ENCODE assay signal across 11 cellular contexts in genomic region chr2:9547272-9547991, GRCh38. TPM values are rescaled to one million over a fixed set of nuclear protein-coding genes. Genes with fewer than 3 reads are reported as not detected.
DNase-seq lines count a peak whose midpoint lies in the region; ATAC-seq and TF ChIP-seq lines count a peak whose summit lies in the region.
"Had no signal": no experiment of that assay in that cellular context is flagged by ENCODE, and none has a peak within 500 bp of the region (broad histone marks: within the 10 kb centered on the region; RNA-seq: fewer than 3 reads in every experiment).

No MANE protein-coding gene starts in this region.

- H3K36me3 ChIP-seq in HUES48 (ENCODE audit: control insufficient read depth, insufficient read depth, low read length) (no peaks in the 10 kb centered on the region), gastrocnemius medialis (no peaks in the 10 kb centered on the region), upper lobe of right lung (peaks cover 6% of the 10 kb centered on the region)
- H3K36me3 ChIP-seq: adrenal gland had no signal

- CTCF ChIA-PET in CD4-positive, alpha-beta T cell (lab: Charles Lee): no interaction called here

- in situ Hi-C loops in gastrocnemius medialis (cut with MboI; ENCODE audit: low sequenced_read_pairs in 4 of 4): no loop called here

- no peak overlapping the region for H3K9ac ChIP-seq in HUES48 (ENCODE audit: low read depth, low read length)

- H3K4me3 ChIP-seq in HUES48 (ENCODE audit: low read depth, low read length) (no peak overlapping the region), gastrocnemius medialis (no peak overlapping the region), upper lobe of right lung (no peak overlapping the region)
- H3K4me3 ChIP-seq: adrenal gland had no signal

- H3K4me3 Mint-ChIP-seq in CD4-positive, alpha-beta T cell: peak overlapping the region; percentile 2
- peak overlapping the region in 2 of 5 experiments; percentile 12 to 16 for H3K4me3 Mint-ChIP-seq in brain
- H3K4me3 Mint-ChIP-seq in naive thymus-derived CD8-positive, alpha-beta T cell: peak overlapping the region in 5 of 10 donors; percentile 1 to 81 (median 31)

- peaks cover 16% of the 10 kb centered on the region for H3K4me1 ChIP-seq in HUES48 (ENCODE audit: control insufficient read depth, insufficient read depth, low read length)
- H3K4me1 ChIP-seq in gastrocnemius medialis: peaks cover 31 to 46% of the 10 kb centered on the region in 2 donors
- peaks cover 46% of the 10 kb centered on the region for H3K4me1 ChIP-seq in upper lobe of right lung

- H3K36me3 Mint-ChIP-seq in CD4-positive, alpha-beta T cell (ENCODE audit: low read depth): peaks cover 26% of the 10 kb centered on the region
- peaks cover 17% of the 10 kb centered on the region for H3K36me3 Mint-ChIP-seq in brain
- peaks cover 0 to 13% (median 2%) of the 10 kb centered on the region in 3 donors for H3K36me3 Mint-ChIP-seq in naive thymus-derived CD8-positive, alpha-beta T cell

- no peak for TF ChIP-seq POLR2A in gastrocnemius medialis (IDR thresholded peaks at IDR 0.05)

- intact Hi-C loops in CD4-positive, alpha-beta T cell (cut with DNase I, micrococcal nuclease): no loop called here
- intact Hi-C loops in gastrocnemius medialis (cut with DNase I; ENCODE audit: low total_unique reads): no loop called here
- intact Hi-C loops in upper lobe of right lung (cut with DNase I): no loop called here
- intact Hi-C loops in left colon (cut with DNase I, micrococcal nuclease): no loop called here

- no peaks in the 10 kb centered on the region for H3K27me3 ChIP-seq in CD4-positive, alpha-beta T cell (ENCODE audit: control insufficient read depth, insufficient read depth, low read length)
- H3K27me3 ChIP-seq in HUES48 (ENCODE audit: control insufficient read depth, insufficient read depth, low read length) (no peaks in the 10 kb centered on the region), gastrocnemius medialis (no peaks in the 10 kb centered on the region), upper lobe of right lung (no peaks in the 10 kb centered on the region)
- H3K27me3 ChIP-seq: adrenal gland, foreskin keratinocyte had no signal

- peak overlapping the region; percentile 40 for H3K27ac Mint-ChIP-seq in CD4-positive, alpha-beta T cell
- H3K27ac Mint-ChIP-seq in brain: peak overlapping the region in 4 of 5 experiments; percentile 20 to 42 (median 26)
- H3K27ac Mint-ChIP-seq in naive thymus-derived CD8-positive, alpha-beta T cell: peak overlapping the region in 7 of 10 donors; percentile 0 to 87 (median 54)

- no peak for TF ChIP-seq CTCF in CD4-positive, alpha-beta T cell (IDR thresholded peaks at IDR 0.05)
- TF ChIP-seq CTCF in brain (conservative IDR thresholded peaks at IDR 0.05) (no peak), gastrocnemius medialis (IDR thresholded peaks at IDR 0.05 in 4 of 5, conservative IDR thresholded peaks at IDR 0.05 in 1 of 5) (no peak), upper lobe of right lung (IDR thresholded peaks at IDR 0.05) (no peak)

- POLR2A ChIA-PET in CD4-positive, alpha-beta T cell (lab: Charles Lee): no interaction called here
- POLR2A ChIA-PET in naive thymus-derived CD8-positive, alpha-beta T cell (lab: Charles Lee): no interaction called here

- H3K4me1 Mint-ChIP-seq in CD4-positive, alpha-beta T cell (ENCODE audit: low read depth): peaks cover 72% of the 10 kb centered on the region
- peaks cover 65% of the 10 kb centered on the region for H3K4me1 Mint-ChIP-seq in brain
- peaks cover 28 to 81% (median 73%) of the 10 kb centered on the region in 4 donors for H3K4me1 Mint-ChIP-seq in naive thymus-derived CD8-positive, alpha-beta T cell

- no peak for DNase-seq in CD4-positive, alpha-beta T cell
- no peak for DNase-seq in naive thymus-derived CD8-positive, alpha-beta T cell
- DNase-seq in gastrocnemius medialis (no peak), upper lobe of right lung (no peak), left colon (no peak)
- DNase-seq: adrenal gland, DND-41, foreskin keratinocyte had no signal

- H3K27ac ChIP-seq in CD4-positive, alpha-beta T cell (ENCODE audit: low read depth, low read length): no peak overlapping the region
- H3K27ac ChIP-seq in HUES48 (ENCODE audit: low read depth, low read length) (peak overlapping the region; percentile 78), gastrocnemius medialis (no peak overlapping the region), upper lobe of right lung (no peak overlapping the region)
- H3K27ac ChIP-seq: adrenal gland, foreskin keratinocyte had no signal

- ATAC-seq in CD4-positive, alpha-beta T cell (ENCODE audit: poor library complexity): no peak
- no peak for ATAC-seq in naive thymus-derived CD8-positive, alpha-beta T cell
- no peak for ATAC-seq in gastrocnemius medialis
- no peak for ATAC-seq in upper lobe of right lung
- no peak for ATAC-seq in HG02798 (IDR thresholded peaks at IDR 0.05; ENCODE audit: poor library complexity, unreplicated experiment)
- ATAC-seq in left colon: no peak
- ATAC-seq: foreskin keratinocyte had no signal

- no peaks in the 10 kb centered on the region for H3K9me3 Mint-ChIP-seq in CD4-positive, alpha-beta T cell
- no peaks in the 10 kb centered on the region for H3K9me3 Mint-ChIP-seq in brain
- no peaks in the 10 kb centered on the region for H3K9me3 Mint-ChIP-seq in naive thymus-derived CD8-positive, alpha-beta T cell

- H3K9me3 ChIP-seq in CD4-positive, alpha-beta T cell (ENCODE audit: control insufficient read depth, low read length): no peaks in the 10 kb centered on the region
- H3K9me3 ChIP-seq in HUES48 (ENCODE audit: control insufficient read depth, insufficient read depth, low read length): no peaks in the 10 kb centered on the region
- H3K9me3 ChIP-seq in gastrocnemius medialis: no peaks in the 10 kb centered on the region
- no peaks in the 10 kb centered on the region for H3K9me3 ChIP-seq in upper lobe of right lung
- H3K9me3 ChIP-seq: adrenal gland had no signal

- no peaks in the 10 kb centered on the region for H3K27me3 Mint-ChIP-seq in CD4-positive, alpha-beta T cell
- no peaks in the 10 kb centered on the region for H3K27me3 Mint-ChIP-seq in brain
- no peaks in the 10 kb centered on the region for H3K27me3 Mint-ChIP-seq in naive thymus-derived CD8-positive, alpha-beta T cell

RNA-seq across cellular contexts. Expression of gene ADAM17, which starts 8.2 kb away (rescaled TPM):
- total RNA-seq in CD4-positive, alpha-beta T cell: 10 to 100 TPM; 21.4 to 21.6 TPM
- 7.2 TPM for polyA plus RNA-seq in brain (ENCODE audit: insufficient read depth, low read depth, low replicate concordance)
- 10 to 100 TPM; 27.2 to 27.9 TPM for total RNA-seq in naive thymus-derived CD8-positive, alpha-beta T cell
- polyA plus RNA-seq in naive thymus-derived CD8-positive, alpha-beta T cell: 1 to 10 TPM; 6.9 to 7.8 (median 7.7) TPM
- total RNA-seq in gastrocnemius medialis (10 to 100 TPM; 13.5 to 27.1 (median 22.0) TPM), upper lobe of right lung (57.7 TPM), left colon (10 to 100 TPM; 21.3 to 22.0 TPM)
